ENCODE assay signal across 8 cellular contexts in the genomic region with DNA sequence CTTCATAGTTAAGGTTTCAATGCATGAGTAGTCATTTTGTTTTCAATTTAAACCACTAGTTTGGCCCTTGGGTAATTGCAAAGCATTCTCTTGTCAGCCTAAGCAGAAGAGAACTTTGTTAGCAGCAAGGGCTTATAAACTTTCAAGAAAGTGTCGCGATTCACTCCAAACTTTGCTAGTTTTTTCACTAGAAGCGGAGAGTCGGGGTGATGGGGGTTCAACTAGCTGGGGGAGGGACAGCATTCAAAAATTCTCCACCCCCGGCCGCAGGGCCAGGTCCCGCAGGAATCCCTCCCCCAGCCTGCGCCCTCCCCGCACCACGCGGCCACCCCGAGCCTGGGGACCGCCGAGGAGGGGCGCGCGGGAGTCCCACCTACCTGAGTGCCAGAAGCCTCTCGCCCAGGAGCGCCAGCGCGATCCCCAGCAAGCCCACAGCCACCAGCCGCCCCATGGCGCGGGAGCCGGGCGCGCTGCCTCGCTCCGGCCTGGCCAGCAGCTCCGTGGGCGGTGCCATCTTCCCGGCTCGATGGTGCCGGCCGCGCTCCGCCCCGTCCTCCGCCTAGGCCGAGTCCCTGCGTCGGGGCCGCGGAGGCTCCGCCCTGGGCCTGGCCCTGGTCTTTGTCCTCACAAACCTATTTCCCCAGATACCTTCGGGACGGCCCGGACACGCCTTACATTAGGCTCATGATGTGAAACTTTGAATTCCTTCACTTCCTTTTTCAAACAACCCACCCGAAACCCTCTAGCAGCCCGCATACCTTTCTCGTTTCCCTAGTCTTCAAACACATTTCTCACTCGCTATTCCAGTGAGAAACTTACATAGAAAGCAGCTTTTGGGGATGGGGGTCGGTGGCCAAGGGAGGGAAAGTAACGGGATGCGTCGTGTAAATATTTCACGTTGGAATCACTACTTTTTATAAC. TPM values are rescaled to one million over a fixed set of nuclear protein-coding genes. Genes with fewer than 3 reads are reported as not detected.
DNase-seq lines count a peak whose midpoint lies in the region; ATAC-seq and TF ChIP-seq lines count a peak whose summit lies in the region.

TSS of gene PON2 (minus strand) at position 528 of the 921 bp plus-strand sequence. CDS start at position 451, 77 bp downstream.

- no peaks in the 10 kb centered on the region for H3K36me3 ChIP-seq in skeletal muscle satellite cell (ENCODE audit: insufficient read depth, low read length)

- H3K27me3 ChIP-seq in skeletal muscle satellite cell (ENCODE audit: control insufficient read depth, insufficient read depth, low read length) = no peaks in the 10 kb centered on the region

- H3K9me3 ChIP-seq in skeletal muscle satellite cell (replicated peaks; ENCODE audit: low read length) = no peaks in the 10 kb centered on the region

- peak; percentile 93 for ATAC-seq in HG02852 (IDR thresholded peaks at IDR 0.05; ENCODE audit: unreplicated experiment)

- TF ChIP-seq CTCF in VCaP (conservative IDR thresholded peaks at IDR 0.05) = no peak

- H3K9ac ChIP-seq in skeletal muscle satellite cell (ENCODE audit: low read depth, low read length) = peak within 1 kb of the TSS; percentile 81

- DNase-seq in NK-92 treated with Interleukin-12 subunit alpha and Interleukin-12 subunit beta, amount 100 ng/mL, for 24 hours (lab: John Stamatoyannopoulos, UW) = peak; percentile 50
- DNase-seq in NK-92 (lab: John Stamatoyannopoulos, UW; ENCODE audit: unreplicated experiment) (no peak), NCI-H1694 treated with DMSO at 0.1 percent for 48 hours (lab: John Stamatoyannopoulos, UW) (peak; percentile 37), caudate nucleus (lab: John Stamatoyannopoulos, UW) (peak in 56 of 61 donors; percentile 2 to 85 (median 48)), iPS-NIHi11 (ENCODE audit: low spot score) (peak; percentile 93)

- peak within 1 kb of the TSS; percentile 82 for H3K4me3 ChIP-seq in skeletal muscle satellite cell (ENCODE audit: low read length)

- H3K27ac ChIP-seq in VCaP (peak within 1 kb of the TSS; percentile 92), caudate nucleus (ENCODE audit: low read depth, low read length) (peak within 1 kb of the TSS; percentile 98)

- H3K4me2 ChIP-seq in skeletal muscle satellite cell (ENCODE audit: low read length) = peak within 1 kb of the TSS; percentile 72

- H3K4me1 ChIP-seq in skeletal muscle satellite cell (ENCODE audit: control insufficient read depth, insufficient read depth, low read length) = peaks cover 30% of the 10 kb centered on the region

RNA-seq across cellular contexts. Expression of gene PON2, which starts in this region (rescaled TPM):
- total RNA-seq in skeletal muscle satellite cell (2012; rRNA removed) = 49.7 and 55.0 TPM in 2 replicates
